1 cellular context compared by ENCODE assay signal in genomic region chr4:10421344-10422055, GRCh38.
TF ChIP-seq lines count a peak whose summit lies in the region.

No MANE protein-coding gene starts in this region.

TF ChIP-seq in HepG2, 621 proteins besides CTCF, POLR2A, EP300 and RAD21:
- TF ChIP-seq ZNF607 (CRISPR knock-in tag; IDR thresholded peaks at IDR 0.05; ENCODE audit: borderline replicate concordance): no peak
- no peak for TF ChIP-seq ZNF318 (CRISPR knock-in tag; IDR thresholded peaks at IDR 0.05)
- no peak for TF ChIP-seq ZNF362 (CRISPR knock-in tag; IDR thresholded peaks at IDR 0.05; ENCODE audit: borderline replicate concordance)
- TF ChIP-seq NRL (CRISPR knock-in tag; IDR thresholded peaks at IDR 0.05; ENCODE audit: borderline replicate concordance): no peak
- no peak for TF ChIP-seq ZNF567 (CRISPR knock-in tag; IDR thresholded peaks at IDR 0.05; ENCODE audit: borderline replicate concordance)
- no peak for TF ChIP-seq DRAP1 (CRISPR knock-in tag; IDR thresholded peaks at IDR 0.05)
- no peak for TF ChIP-seq TP53 (CRISPR knock-in tag; conservative IDR thresholded peaks at IDR 0.05)
- no peak for TF ChIP-seq HMGA1 (CRISPR knock-in tag; conservative IDR thresholded peaks at IDR 0.05)
TF ChIP-seq in HepG2: peak in this region for 0.
